Comparison of ENCODE assay signal across 14 cellular contexts in the genomic region with DNA sequence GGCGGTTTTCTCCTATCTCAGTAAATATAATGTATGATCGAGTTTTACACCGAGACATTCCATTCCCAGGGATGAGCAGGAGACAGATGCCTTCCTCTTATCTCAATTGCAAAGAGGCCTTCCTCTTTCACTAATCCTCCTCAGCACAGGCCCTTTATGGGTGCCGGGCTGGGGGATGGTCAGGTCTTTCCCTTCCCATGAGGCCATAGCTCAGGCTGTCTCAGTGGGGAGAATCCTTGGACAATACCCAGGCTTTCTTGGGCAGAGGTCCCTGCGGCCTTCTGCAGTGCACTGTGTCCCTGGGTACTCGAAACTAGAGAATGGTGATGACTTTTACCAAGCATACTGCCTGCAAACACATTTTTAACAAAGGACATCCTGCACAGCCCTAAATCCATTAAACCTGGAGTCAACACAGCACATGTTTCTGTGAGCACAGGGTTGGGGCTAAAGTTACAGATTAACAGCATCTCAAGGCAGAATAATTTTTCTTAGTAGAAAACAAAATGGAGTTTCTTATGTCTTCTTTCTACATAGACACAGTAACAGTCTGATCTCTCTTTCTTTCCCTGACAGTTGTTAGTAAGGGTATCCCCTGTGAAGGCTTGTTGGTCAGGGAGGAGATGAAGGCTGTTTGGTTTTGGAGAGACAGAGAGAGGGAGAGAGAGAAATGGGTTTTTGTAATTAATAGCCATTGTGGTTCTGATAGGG. TPM values are rescaled to one million over a fixed set of nuclear protein-coding genes. Genes with fewer than 3 reads are reported as not detected.
DNase-seq lines count a peak whose midpoint lies in the region; ATAC-seq and TF ChIP-seq lines count a peak whose summit lies in the region.
"Not testable (repeated sequence)": the region's sequence is repeated elsewhere in the genome, so short reads cannot be mapped to it uniquely, and the experiment has no call there.
"Had no signal": no experiment of that assay in that cellular context is flagged by ENCODE, and none has a peak within 500 bp of the region (broad histone marks: within the 10 kb centered on the region; RNA-seq: fewer than 3 reads in every experiment).

No MANE protein-coding gene starts in this region.

- CTCF ChIA-PET in Caco-2 (lab: Charles Lee): not testable (repeated sequence)

- H3K36me3 Mint-ChIP-seq in Caco-2 (ENCODE audit: insufficient read depth, unreplicated experiment): not testable (repeated sequence)

- H3K4me1 Mint-ChIP-seq in Caco-2 (ENCODE audit: low read depth, unreplicated experiment): not testable (repeated sequence)

- not testable (repeated sequence) for TF ChIP-seq POLR2A in prostate gland (IDR thresholded peaks at IDR 0.05)

- H3K27ac Mint-ChIP-seq in Caco-2 (ENCODE audit: unreplicated experiment): not testable (repeated sequence)

- not testable (repeated sequence) for H3K27me3 Mint-ChIP-seq in Caco-2 (ENCODE audit: insufficient read depth, unreplicated experiment)

- ATAC-seq in heart right ventricle, right cardiac atrium: not testable (repeated sequence)

- intact Hi-C loops in Caco-2 (cut with micrococcal nuclease; ENCODE audit: unreplicated experiment); right cardiac atrium (cut with DNase I); prostate gland (cut with DNase I): not testable (repeated sequence)
- intact Hi-C loops in heart right ventricle (cut with DNase I): loop anchor here in 2 of 10 donors (5.0 to 10.0 kb wide), 2 partner anchors 54 to 1278 kb away; no protein-coding TSS in a partner anchor

- DNase-seq in Caco-2 (peak; percentile 4 to 41), NCI-H524 (lab: John Stamatoyannopoulos, UW) (peak; percentile 8 to 70), SJCRH30 (peak; percentile 21 to 54), WERI-Rb-1 (peak; percentile 85), fibroblast of villous mesenchyme (ENCODE audit: low read depth) (peak; percentile 28), heart right ventricle (peak in 1 of 2 donors; percentile 16), right cardiac atrium (peak; percentile 35 to 74 (median 58))
- DNase-seq in prostate gland (ENCODE audit: low spot score): not testable (repeated sequence)

- not testable (repeated sequence) for H3K27me3 ChIP-seq in Caco-2 (replicated peaks; ENCODE audit: control insufficient read depth, insufficient read depth, low read length); SJCRH30; WERI-Rb-1 (ENCODE audit: insufficient read depth, low read depth, severe bottlenecking); heart right ventricle; right cardiac atrium (ENCODE audit: control insufficient read depth, insufficient read depth); prostate gland (replicated peaks; ENCODE audit: insufficient read depth)

- not testable (repeated sequence) for BruUV-seq in Caco-2 (replicated peaks; lab: Mats Ljungman, UMichigan)

- TF ChIP-seq CTCF in Caco-2 (IDR thresholded peaks at IDR 0.05; ENCODE audit: insufficient read depth in 1 of 2, low read depth in 1 of 2, low read length in 1 of 2, severe bottlenecking in 1 of 2, unreplicated experiment in 1 of 2); WERI-Rb-1 (IDR thresholded peaks at IDR 0.05; ENCODE audit: low read depth, low read length); fibroblast of villous mesenchyme (IDR thresholded peaks at IDR 0.05; ENCODE audit: insufficient read depth, low read depth, low read length); heart right ventricle (IDR thresholded peaks at IDR 0.05); prostate gland (IDR thresholded peaks at IDR 0.05): not testable (repeated sequence)

- POLR2A ChIA-PET in Caco-2 (lab: Charles Lee): not testable (repeated sequence)

- not testable (repeated sequence) for H3K4me1 ChIP-seq in Caco-2; right cardiac atrium (ENCODE audit: control insufficient read depth, insufficient read depth, low read length)
- H3K4me1 ChIP-seq in SJCRH30: peaks cover 35% of the 10 kb centered on the region
- H3K4me1 ChIP-seq in heart right ventricle: peaks cover 0 to 40% (median 0%) of the 10 kb centered on the region in 9 donors
- H3K4me1 ChIP-seq in prostate gland (replicated peaks): peaks cover 15% of the 10 kb centered on the region

- not testable (repeated sequence) for H3K4me3 ChIP-seq in Caco-2 (ENCODE audit: low read depth, low read length); SJCRH30; WERI-Rb-1 (ENCODE audit: low read depth, low read length); fibroblast of villous mesenchyme (ENCODE audit: low read depth, low read length); prostate gland
- H3K4me3 ChIP-seq in heart right ventricle (peak overlapping the region in 9 of 10 donors; percentile 39 to 58 (median 52)), right cardiac atrium (ENCODE audit: low read length) (peak overlapping the region; percentile 94)

- not testable (repeated sequence) for H3K36me3 ChIP-seq in Caco-2 (ENCODE audit: control insufficient read depth, insufficient read depth, low read length); SJCRH30; WERI-Rb-1; heart right ventricle; prostate gland

- peaks cover 22% of the 10 kb centered on the region for H3K9me3 Mint-ChIP-seq in Caco-2 (ENCODE audit: unreplicated experiment)

- H3K27ac ChIP-seq in SJCRH30 (peak overlapping the region; percentile 94), WERI-Rb-1 (peak overlapping the region; percentile 64), heart right ventricle (peak overlapping the region; percentile 79 to 96 (median 88)), right cardiac atrium (ENCODE audit: low read length) (peak overlapping the region; percentile 80), prostate gland (peak overlapping the region; percentile 60 to 91)

- H3K4me3 Mint-ChIP-seq in Caco-2 (ENCODE audit: unreplicated experiment): not testable (repeated sequence)

- H3K9me3 ChIP-seq in Caco-2; SJCRH30 (replicated peaks); WERI-Rb-1 (ENCODE audit: severe bottlenecking); right cardiac atrium (ENCODE audit: control insufficient read depth, low read length); prostate gland: not testable (repeated sequence)
- peaks cover 0 to 13% (median 0%) of the 10 kb centered on the region in 11 donors for H3K9me3 ChIP-seq in heart right ventricle

- WGBS in heart right ventricle, 2 donors: 60 to 66% methylated on average over 6 of the region's 6 CpGs
- 50% methylated on average over 6 of the region's 6 CpGs for WGBS in right cardiac atrium
- 72% methylated on average over 6 of the region's 6 CpGs for WGBS in prostate gland

RNA-seq across cellular contexts. Expression of a gene that starts 39.4 kb away (rescaled TPM):
- total RNA-seq in Caco-2 (2022) (not detected in 2 replicates), fibroblast of villous mesenchyme (0.32 TPM in 1 of 2 replicates, not detected in the other), heart right ventricle (10 to 100 TPM; 31.5 to 58.2 (median 49.3) TPM), right cardiac atrium (100 to 1,000 TPM in 2 of 4 donors, 10 to 100 TPM in 2; 91.6 to 122 (median 101) TPM), prostate gland (10 to 100 TPM in 1 of 2 donors, 1 to 10 TPM in 1; 8.7 to 23.2 TPM)
- 0.46 and 0.51 TPM in 2 replicates for total RNA-seq in SJCRH30 (2014; rRNA removed; shearing (Covaris generic))
- polyA plus RNA-seq in heart right ventricle (100 to 1,000 TPM in 1 of 2 donors, 10 to 100 TPM in 1; 44.5 to 133 TPM), right cardiac atrium (165 TPM)
- total RNA-seq: A673; CD8-positive, alpha-beta T cell; H1; H9; HepG2 had no signal
- polyA plus RNA-seq: AG04450, HepG2 had no signal

RNA-seq across cellular contexts. Expression of a gene that starts 51.2 kb away (rescaled TPM):
- total RNA-seq in Caco-2 (2022) (9.2 and 13.0 TPM in 2 replicates), fibroblast of villous mesenchyme (not detected in 2 replicates), heart right ventricle (100 to 1,000 TPM in 2 of 10 donors, 10 to 100 TPM in 5, 1 to 10 TPM in 3; 2.8 to 296 (median 32.6) TPM), right cardiac atrium (100 to 1,000 TPM; 134 to 996 (median 625) TPM), prostate gland (100 to 1,000 TPM; 106 to 146 TPM)
- not detected in 2 replicates for total RNA-seq in SJCRH30 (2014; rRNA removed; shearing (Covaris generic))
- polyA plus RNA-seq in heart right ventricle (100 to 1,000 TPM; 349 to 593 TPM), right cardiac atrium (1,085 TPM)
- total RNA-seq: A673; CD8-positive, alpha-beta T cell had no signal
- polyA plus RNA-seq: AG04450 had no signal
